Comparison of ENCODE assay signal across 20 cellular contexts in genomic region chr12:121117226-121117777, GRCh38. TPM values are rescaled to one million over a fixed set of nuclear protein-coding genes. Genes with fewer than 3 reads are reported as not detected.
DNase-seq lines count a peak whose midpoint lies in the region; ATAC-seq, FAIRE-seq and TF ChIP-seq lines count a peak whose summit lies in the region.
"Had no signal": no experiment of that assay in that cellular context is flagged by ENCODE, and none has a peak within 500 bp of the region (broad histone marks: within the 10 kb centered on the region; RNA-seq: fewer than 3 reads in every experiment).

No MANE protein-coding gene starts in this region.

- H3K4me1 ChIP-seq in K562 (replicated peaks in 1 of 2; ENCODE audit: control insufficient read depth in 2 of 2, insufficient read depth in 2 of 2, low read length in 2 of 2): no peaks in the 10 kb centered on the region; a peak in 1 of 5 replicates
- H3K4me1 ChIP-seq in right lobe of liver: peaks cover 0 to 17% (median 5%) of the 10 kb centered on the region in 4 donors
- H3K4me1 ChIP-seq in HAP-1: no peaks in the 10 kb centered on the region

- no peak for TF ChIP-seq EP300 in K562 (IDR thresholded peaks at IDR 0.05; ENCODE audit: low read length)

- H3K36me3 Mint-ChIP-seq in activated CD4-positive, alpha-beta T cell treated with anti-CD3 and anti-CD28 coated beads for 36 hours (ENCODE audit: low read depth): no peaks in the 10 kb centered on the region
- H3K36me3 Mint-ChIP-seq: CD4-positive, alpha-beta memory T cell had no signal

- no peak overlapping the region for H2AFZ ChIP-seq in K562 (ENCODE audit: low read depth, low read length)
- H2AFZ ChIP-seq: GM23248 had no signal

- no peak for TF ChIP-seq RAD21 in K562 (CRISPR knock-in tag; conservative IDR thresholded peaks at IDR 0.05 in 1 of 2, IDR thresholded peaks at IDR 0.05 in 1 of 2)

- H3K79me2 ChIP-seq in K562 (ENCODE audit: control insufficient read depth, insufficient read depth, low read length): no peaks in the 10 kb centered on the region

- DNase-seq in K562 (ENCODE audit: extremely low read depth in 1 of 4, low spot score in 3 of 4): no peak
- no peak for DNase-seq in left lobe of liver (ENCODE audit: low spot score)
- no peak for DNase-seq in right lobe of liver
- DNase-seq in HAP-1 (ENCODE audit: low spot score in 2 of 2): no peak
- no peak for DNase-seq in HT-29 (ENCODE audit: low spot score)
- no peak for DNase-seq in activated CD4-positive, alpha-beta T cell treated with anti-CD3 and anti-CD28 coated beads for 36 hours
- DNase-seq in stimulated activated naive CD8-positive, alpha-beta T cell treated with anti-CD3 and anti-CD28 coated beads, Interleukin-15, amount 100 ng/mL, for 72 hours: no peak
- DNase-seq: C1 segment of cervical spinal cord; Calu3; CD4-positive, alpha-beta memory T cell; COR-L47; DMS53; DMS79 treated with DMSO at 0.1 percent for 48 hours; GF-D8; GM23248; H9; HFFc6 had no signal

- H4K20me1 ChIP-seq in K562 (replicated peaks; ENCODE audit: control insufficient read depth, insufficient read depth, low read length): 0 out of 2 replicates have a peak, but pooled peaks cover 3% of the 10 kb centered on the region

- no peaks in the 10 kb centered on the region for H3K36me3 ChIP-seq in K562 (ENCODE audit: control insufficient read depth, insufficient read depth, low read length)
- no peaks in the 10 kb centered on the region for H3K36me3 ChIP-seq in right lobe of liver
- H3K36me3 ChIP-seq in HAP-1 (replicated peaks): no peaks in the 10 kb centered on the region

- H3K27ac ChIP-seq in K562 (ENCODE audit: extremely low read depth, low read depth, low read length) (no peak overlapping the region), right lobe of liver (peak overlapping the region; percentile 54 to 76 (median 76))
- H3K27ac ChIP-seq: GM23248 had no signal

- H3K27ac Mint-ChIP-seq in activated CD4-positive, alpha-beta T cell treated with anti-CD3 and anti-CD28 coated beads for 36 hours: no peak overlapping the region
- no peak overlapping the region for H3K27ac Mint-ChIP-seq in stimulated activated naive CD8-positive, alpha-beta T cell treated with anti-CD3 and anti-CD28 coated beads, Interleukin-15, amount 100 ng/mL, for 72 hours
- H3K27ac Mint-ChIP-seq: CD4-positive, alpha-beta memory T cell; H9; HFFc6 had no signal

- intact Hi-C loops in K562 (cut with micrococcal nuclease) (no loop called here), right lobe of liver (cut with DNase I) (no loop called here)
- intact Hi-C loops in activated CD4-positive, alpha-beta T cell treated with anti-CD3 and anti-CD28 coated beads for 36 hours (cut with DNase I, micrococcal nuclease): loop anchor here in 1 of 2 experiments (10.0 kb wide), 1 partner anchor 473 kb away; the partner anchor contains the start of gene CABP1

- CTCF ChIA-PET in K562 (lab: Yijun Ruan, JAX; ENCODE audit: low intra/inter-chr PET ratio): no interaction called here
- CTCF ChIA-PET in activated CD4-positive, alpha-beta T cell treated with anti-CD3 and anti-CD28 coated beads for 36 hours (lab: Charles Lee): interaction anchor here (0.6 to 1.8 kb wide), 2 partner anchors 21 to 344 kb away, joined by 3 to 6 read pairs; no protein-coding TSS in a partner anchor

- no peaks in the 10 kb centered on the region for H3K27me3 Mint-ChIP-seq in activated CD4-positive, alpha-beta T cell treated with anti-CD3 and anti-CD28 coated beads for 36 hours
- no peaks in the 10 kb centered on the region for H3K27me3 Mint-ChIP-seq in stimulated activated naive CD8-positive, alpha-beta T cell treated with anti-CD3 and anti-CD28 coated beads, Interleukin-15, amount 100 ng/mL, for 72 hours
- H3K27me3 Mint-ChIP-seq: CD4-positive, alpha-beta memory T cell had no signal

- in situ Hi-C loops in K562 (cut with MboI): loop anchor here (5.0 kb wide), 1 partner anchor 90 kb away; no protein-coding TSS in a partner anchor
- in situ Hi-C loops in HAP-1 (cut with MboI; ENCODE audit: low sequenced_read_pairs): loop anchor here (25.0 kb wide), 1 partner anchor 780 kb away; the partner anchor contains the start of gene PLA2G1B

- no peak for TF ChIP-seq CTCF in K562 (IDR thresholded peaks at IDR 0.05 in 2 of 3, conservative IDR thresholded peaks at IDR 0.05 in 1 of 3; ENCODE audit: insufficient read depth in 2 of 3, low read depth in 1 of 3, low read length in 3 of 3)
- TF ChIP-seq CTCF in right lobe of liver (IDR thresholded peaks at IDR 0.05): no peak

- H3K27me3 ChIP-seq in K562 (ENCODE audit: control insufficient read depth in 2 of 2, insufficient read depth in 2 of 2, low read length in 2 of 2) (no peaks in the 10 kb centered on the region), right lobe of liver (no peaks in the 10 kb centered on the region), HAP-1 (ENCODE audit: low read depth) (peaks cover 4% of the 10 kb centered on the region; the same call in 1 of the 2 replicates)

- POLR2A ChIA-PET in K562 (lab: Yijun Ruan, JAX): interaction anchor here (1.2 kb wide), 1 partner anchor 10 kb away, joined by 5 read pairs; no protein-coding TSS in a partner anchor
- POLR2A ChIA-PET in activated CD4-positive, alpha-beta T cell treated with anti-CD3 and anti-CD28 coated beads for 36 hours (lab: Charles Lee): no interaction called here

- 56% methylated on average over 4 of the region's 4 CpGs for WGBS in K562 (ENCODE audit: insufficient coverage, low coverage, missing lambda C conversion rate)
- WGBS in right lobe of liver (ENCODE audit: insufficient coverage, low coverage, low lambda C conversion rate, missing lambda C conversion rate): 63% methylated on average over 3 of the region's 4 CpGs

- FAIRE-seq in K562 (lab: Jason Lieb, UNC): no peak
- FAIRE-seq: GM12891, GM18507 had no signal

- no peak for TF ChIP-seq POLR2A in K562 (conservative IDR thresholded peaks at IDR 0.05)
- no peak for TF ChIP-seq POLR2A in right lobe of liver (IDR thresholded peaks at IDR 0.05)

- H3K4me1 Mint-ChIP-seq in activated CD4-positive, alpha-beta T cell treated with anti-CD3 and anti-CD28 coated beads for 36 hours: no peaks in the 10 kb centered on the region
- no peaks in the 10 kb centered on the region for H3K4me1 Mint-ChIP-seq in stimulated activated naive CD8-positive, alpha-beta T cell treated with anti-CD3 and anti-CD28 coated beads, Interleukin-15, amount 100 ng/mL, for 72 hours
- H3K4me1 Mint-ChIP-seq: H9 had no signal

- BruUV-seq in K562 (replicated peaks; lab: Mats Ljungman, UMichigan): no TSS peak

- H3K4me2 ChIP-seq in K562 (ENCODE audit: insufficient read depth, low read length): no peak overlapping the region

- no peak overlapping the region for H3K4me3 Mint-ChIP-seq in activated CD4-positive, alpha-beta T cell treated with anti-CD3 and anti-CD28 coated beads for 36 hours
- no peak overlapping the region for H3K4me3 Mint-ChIP-seq in stimulated activated naive CD8-positive, alpha-beta T cell treated with anti-CD3 and anti-CD28 coated beads, Interleukin-15, amount 100 ng/mL, for 72 hours
- H3K4me3 Mint-ChIP-seq: CD4-positive, alpha-beta memory T cell; H9; HFFc6 had no signal

- H3K9ac ChIP-seq in K562 (ENCODE audit: insufficient read depth in 1 of 2, low read depth in 2 of 2, low read length in 2 of 2): no peak overlapping the region
- H3K9ac ChIP-seq: GM23248 had no signal

- no peak overlapping the region for H3K4me3 ChIP-seq in K562
- H3K4me3 ChIP-seq in right lobe of liver: no peak overlapping the region
- no peak overlapping the region for H3K4me3 ChIP-seq in HAP-1
- H3K4me3 ChIP-seq: GM23248 had no signal

- ATAC-seq in K562 (no peak), left lobe of liver (peak; percentile 52), right lobe of liver (peak; percentile 11 to 52 (median 46))
- no peak for ATAC-seq in activated CD4-positive, alpha-beta T cell treated with anti-CD3 and anti-CD28 coated beads for 36 hours
- ATAC-seq in stimulated activated naive CD8-positive, alpha-beta T cell treated with anti-CD3 and anti-CD28 coated beads, Interleukin-15, amount 100 ng/mL, for 72 hours: no peak

- H3K9me3 ChIP-seq in K562 (replicated peaks; ENCODE audit: control insufficient read depth, insufficient read depth, low read depth, low read length) (no peaks in the 10 kb centered on the region), right lobe of liver (no peaks in the 10 kb centered on the region), HAP-1 (no peaks in the 10 kb centered on the region)

- H3K9me3 Mint-ChIP-seq in activated CD4-positive, alpha-beta T cell treated with anti-CD3 and anti-CD28 coated beads for 36 hours (ENCODE audit: low read depth): no peaks in the 10 kb centered on the region
- no peaks in the 10 kb centered on the region for H3K9me3 Mint-ChIP-seq in stimulated activated naive CD8-positive, alpha-beta T cell treated with anti-CD3 and anti-CD28 coated beads, Interleukin-15, amount 100 ng/mL, for 72 hours
- H3K9me3 Mint-ChIP-seq: CD4-positive, alpha-beta memory T cell; H9; HFFc6 had no signal

- no peaks in the 10 kb centered on the region for H3K9me1 ChIP-seq in K562 (ENCODE audit: control insufficient read depth, insufficient read depth, low read length)

TF ChIP-seq in K562, 482 proteins besides CTCF, POLR2A, EP300 and RAD21 (continues in another document):
- no peak for TF ChIP-seq SRSF1 (IDR thresholded peaks at IDR 0.05; ENCODE audit: low read depth, low read length)
- no peak for TF ChIP-seq RBM14 (IDR thresholded peaks at IDR 0.05; ENCODE audit: borderline replicate concordance, insufficient read depth, low read depth, low read length)

RNA-seq across cellular contexts. Expression of gene P2RX7, which starts 15.4 kb away (rescaled TPM):
- 0.42 TPM in 1 of 2 replicates, not detected in the other for total RNA-seq in K562 (2011; cell fraction: chromatin; rRNA removed; ENCODE audit: low replicate concordance)
- total RNA-seq in K562 (2011; cell fraction: nucleolus; rRNA removed): 0.13 TPM in 1 of 2 replicates, not detected in the other
- total RNA-seq in K562 (2011; cell fraction: nucleoplasm; rRNA removed): 0.31 and 0.37 TPM in 2 replicates
- total RNA-seq in K562 (2014; rRNA removed) (0.09 and 0.20 TPM in 2 replicates), K562 (2014; rRNA removed; fragmentation: Illumina TruSeq; extraction: Trizol) (0.38 and 0.44 TPM in 2 replicates), K562 (2015; rRNA removed; fragmentation: Illumina TruSeq; extraction: Trizol) (0.25 and 0.30 TPM in 2 replicates), K562 (2021) (0.40 TPM in 2 replicates), left lobe of liver (3.5 TPM), right lobe of liver (10 to 100 TPM in 1 of 6 experiments, 1 to 10 TPM in 5; 2.5 to 11.4 (median 3.4) TPM)
- polyA plus RNA-seq in K562 (2011; rRNA removed) (0.04 and 0.12 TPM in 2 replicates), K562 (2014; fragmentation: Illumina TruSeq; extraction: Trizol) (0.46 and 0.65 TPM in 2 replicates), K562 (2014; fragmentation: Nextera tagmentation; extraction: Ambion mirVana) (under 1 TPM; 0.30 to 0.38 TPM), K562 (2014; rRNA removed) (0.15 and 0.27 TPM in 2 replicates)
- 0.04 TPM in 1 of 2 replicates, not detected in the other for polyA plus RNA-seq in K562 (2011; cell fraction: cytosol; rRNA removed)
- 0.08 TPM in 1 of 2 replicates, not detected in the other for polyA plus RNA-seq in K562 (2011; cell fraction: nucleus; rRNA removed)
- 0.68 and 6.5 TPM in 2 replicates for polyA plus RNA-seq in K562 (2012)
- polyA minus RNA-seq in K562 (2011; rRNA and poly(A)+ RNA removed): not detected in 2 replicates
- not detected in 2 replicates for polyA minus RNA-seq in K562 (2011; cell fraction: cytosol; rRNA and poly(A)+ RNA removed)
- not detected in 2 replicates for polyA minus RNA-seq in K562 (2011; cell fraction: nucleus; rRNA and poly(A)+ RNA removed)
- not detected in 2 replicates for total RNA-seq in HT-29 (2014; rRNA removed; shearing (Covaris generic))
- 1 to 10 TPM; 5.0 to 6.6 TPM for total RNA-seq in activated CD4-positive, alpha-beta T cell treated with anti-CD3 and anti-CD28 coated beads for 36 hours
- total RNA-seq: Calu3, G401 had no signal

Comparison
In these comparisons a context has a peak if more than half of its experiments do, and no peak if none do; other contexts are left out.
1. ATAC-seq: peak in left lobe of liver (single experiment) and right lobe of liver (4 of 4); none in K562 (single experiment), activated CD4-positive, alpha-beta T cell treated with anti-CD3 and anti-CD28 coated beads for 36 hours (single experiment) and stimulated activated naive CD8-positive, alpha-beta T cell treated with anti-CD3 and anti-CD28 coated beads, Interleukin-15, amount 100 ng/mL, for 72 hours (single experiment).